ENCODE assay signal across 17 cellular contexts in the genomic region with DNA sequence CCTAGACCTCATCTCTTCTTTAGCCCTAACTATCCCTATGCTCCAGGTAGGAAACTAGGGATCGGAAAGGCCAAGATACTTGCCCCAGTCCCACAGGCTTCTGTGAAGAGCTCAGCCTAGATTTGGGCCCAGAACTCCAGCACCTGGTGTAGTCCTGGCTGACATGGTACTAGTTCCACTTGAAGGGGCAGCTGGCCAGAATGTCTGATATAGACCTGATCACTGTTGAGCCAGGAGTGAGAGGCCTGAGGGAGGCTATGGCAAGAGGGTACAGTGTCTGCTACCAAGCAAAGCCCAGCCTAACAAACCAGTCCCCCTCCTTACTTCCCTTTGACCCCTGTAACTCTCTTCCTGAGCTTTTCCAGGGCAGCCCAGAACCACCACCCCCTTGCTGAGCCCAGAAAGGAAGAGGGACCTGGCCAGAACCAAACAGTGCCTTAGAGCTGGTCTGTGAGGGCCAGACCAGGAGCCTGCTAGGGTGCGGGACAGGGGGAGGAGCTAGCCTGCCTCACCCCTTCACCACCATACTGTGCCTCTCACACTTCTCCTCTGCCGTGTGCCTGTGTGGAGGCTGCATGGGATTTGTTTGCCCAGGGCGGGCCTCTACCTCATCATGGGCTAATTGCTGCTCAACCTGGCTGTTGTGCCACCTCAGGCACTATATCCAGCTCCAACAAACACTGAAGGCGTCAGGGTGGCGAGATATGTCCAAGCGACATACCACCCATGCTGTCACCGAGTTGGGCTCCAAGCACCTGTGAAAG. TPM values are rescaled to one million over a fixed set of nuclear protein-coding genes. Genes with fewer than 3 reads are reported as not detected.
DNase-seq lines count a peak whose midpoint lies in the region; ATAC-seq and TF ChIP-seq lines count a peak whose summit lies in the region.
"Had no signal": no experiment of that assay in that cellular context is flagged by ENCODE, and none has a peak within 500 bp of the region (broad histone marks: within the 10 kb centered on the region; RNA-seq: fewer than 3 reads in every experiment).

No MANE protein-coding gene starts in this region.

- POLR2A ChIA-PET in activated naive CD8-positive, alpha-beta T cell treated with anti-CD3 and anti-CD28 coated beads, Interleukin-2, amount 10 ng/mL, durations not matched to agents 7 days and 5 days (lab: Charles Lee): no interaction called here

- H3K4me1 Mint-ChIP-seq in activated naive CD8-positive, alpha-beta T cell treated with anti-CD3 and anti-CD28 coated beads, Interleukin-2, amount 10 ng/mL, durations not matched to agents 7 days and 5 days: peaks cover 16% of the 10 kb centered on the region
- H3K4me1 Mint-ChIP-seq in activated naive CD8-positive, alpha-beta T cell treated with anti-CD3 and anti-CD28 coated beads, Interleukin-2, amount 50 U/mL, for 24 hours: peaks cover 24% of the 10 kb centered on the region
- peaks cover 17% of the 10 kb centered on the region for H3K4me1 Mint-ChIP-seq in type B pancreatic cell (ENCODE audit: unreplicated experiment)

- DNase-seq in activated naive CD8-positive, alpha-beta T cell treated with anti-CD3 and anti-CD28 coated beads, Interleukin-2, amount 10 ng/mL, durations not matched to agents 7 days and 5 days: no peak
- no peak for DNase-seq in activated naive CD8-positive, alpha-beta T cell treated with anti-CD3 and anti-CD28 coated beads, Interleukin-2, amount 50 U/mL, for 24 hours
- DNase-seq in NCI-H748 (lab: John Stamatoyannopoulos, UW; ENCODE audit: unreplicated experiment) (peak; percentile 98), left lung (no peak), type B pancreatic cell (ENCODE audit: extremely low spot score, unreplicated experiment) (no peak), DMS79 treated with DMSO at 0.1 percent for 48 hours (lab: John Stamatoyannopoulos, UW) (no peak), NCI-H1105 (lab: John Stamatoyannopoulos, UW) (no peak), DMS53 (lab: John Stamatoyannopoulos, UW) (no peak)
- DNase-seq: ACHN; activated CD4-positive, alpha-beta memory T cell treated with anti-CD3 and anti-CD28 coated beads for 36 hours; anterior cingulate cortex; Caco-2; midbrain; NCI-H2171; stimulated activated CD4-positive, alpha-beta T cell treated with anti-CD3 and anti-CD28 coated beads, Interleukin-12 subunit alpha, Interleukin-12 subunit beta, amount 100 ng/mL, for 4 hours had no signal

- ATAC-seq in activated naive CD8-positive, alpha-beta T cell treated with anti-CD3 and anti-CD28 coated beads, Interleukin-2, amount 10 ng/mL, durations not matched to agents 7 days and 5 days (ENCODE audit: low read depth): no peak
- ATAC-seq in activated naive CD8-positive, alpha-beta T cell treated with anti-CD3 and anti-CD28 coated beads, Interleukin-2, amount 50 U/mL, for 24 hours: no peak
- ATAC-seq in left lung: peak; percentile 65

- H3K27ac ChIP-seq in left lung: no peak overlapping the region

- H3K27me3 ChIP-seq in left lung: no peaks in the 10 kb centered on the region

- H3K36me3 Mint-ChIP-seq in activated naive CD8-positive, alpha-beta T cell treated with anti-CD3 and anti-CD28 coated beads, Interleukin-2, amount 10 ng/mL, durations not matched to agents 7 days and 5 days: peaks cover 4% of the 10 kb centered on the region
- H3K36me3 Mint-ChIP-seq in activated naive CD8-positive, alpha-beta T cell treated with anti-CD3 and anti-CD28 coated beads, Interleukin-2, amount 50 U/mL, for 24 hours (ENCODE audit: low read depth): peaks cover 8% of the 10 kb centered on the region
- H3K36me3 Mint-ChIP-seq in type B pancreatic cell: peaks cover 14% of the 10 kb centered on the region

- H3K4me3 ChIP-seq in left lung: no peak overlapping the region

- peaks cover 0 to 38% of the 10 kb centered on the region in 2 donors for H3K36me3 ChIP-seq in left lung

- H3K27me3 Mint-ChIP-seq in activated naive CD8-positive, alpha-beta T cell treated with anti-CD3 and anti-CD28 coated beads, Interleukin-2, amount 10 ng/mL, durations not matched to agents 7 days and 5 days: no peaks in the 10 kb centered on the region
- H3K27me3 Mint-ChIP-seq in activated naive CD8-positive, alpha-beta T cell treated with anti-CD3 and anti-CD28 coated beads, Interleukin-2, amount 50 U/mL, for 24 hours: no peaks in the 10 kb centered on the region
- no peaks in the 10 kb centered on the region for H3K27me3 Mint-ChIP-seq in type B pancreatic cell
- H3K27me3 Mint-ChIP-seq: activated CD4-positive, alpha-beta memory T cell treated with anti-CD3 and anti-CD28 coated beads for 36 hours had no signal

- H3K27ac Mint-ChIP-seq in activated naive CD8-positive, alpha-beta T cell treated with anti-CD3 and anti-CD28 coated beads, Interleukin-2, amount 10 ng/mL, durations not matched to agents 7 days and 5 days: peak overlapping the region; percentile 16
- H3K27ac Mint-ChIP-seq in activated naive CD8-positive, alpha-beta T cell treated with anti-CD3 and anti-CD28 coated beads, Interleukin-2, amount 50 U/mL, for 24 hours: no peak overlapping the region
- H3K27ac Mint-ChIP-seq in type B pancreatic cell: peak overlapping the region; percentile 37
- H3K27ac Mint-ChIP-seq: activated CD4-positive, alpha-beta memory T cell treated with anti-CD3 and anti-CD28 coated beads for 36 hours had no signal

- TF ChIP-seq CTCF in left lung (IDR thresholded peaks at IDR 0.05) (no peak), type B pancreatic cell (conservative IDR thresholded peaks at IDR 0.05) (no peak)

- intact Hi-C loops in left lung (cut with DNase I): no loop called here

- H3K9me3 ChIP-seq in left lung: no peaks in the 10 kb centered on the region
- H3K9me3 ChIP-seq: Caco-2 had no signal

- no peak overlapping the region for H3K4me3 Mint-ChIP-seq in activated naive CD8-positive, alpha-beta T cell treated with anti-CD3 and anti-CD28 coated beads, Interleukin-2, amount 10 ng/mL, durations not matched to agents 7 days and 5 days
- H3K4me3 Mint-ChIP-seq in activated naive CD8-positive, alpha-beta T cell treated with anti-CD3 and anti-CD28 coated beads, Interleukin-2, amount 50 U/mL, for 24 hours: no peak overlapping the region
- no peak overlapping the region for H3K4me3 Mint-ChIP-seq in type B pancreatic cell
- H3K4me3 Mint-ChIP-seq: activated CD4-positive, alpha-beta memory T cell treated with anti-CD3 and anti-CD28 coated beads for 36 hours had no signal

- no peaks in the 10 kb centered on the region for H3K9me3 Mint-ChIP-seq in activated naive CD8-positive, alpha-beta T cell treated with anti-CD3 and anti-CD28 coated beads, Interleukin-2, amount 10 ng/mL, durations not matched to agents 7 days and 5 days
- H3K9me3 Mint-ChIP-seq in activated naive CD8-positive, alpha-beta T cell treated with anti-CD3 and anti-CD28 coated beads, Interleukin-2, amount 50 U/mL, for 24 hours: no peaks in the 10 kb centered on the region
- H3K9me3 Mint-ChIP-seq in type B pancreatic cell: no peaks in the 10 kb centered on the region
- H3K9me3 Mint-ChIP-seq: activated CD4-positive, alpha-beta memory T cell treated with anti-CD3 and anti-CD28 coated beads for 36 hours had no signal

- peaks cover 18 to 25% of the 10 kb centered on the region in 2 donors for H3K4me1 ChIP-seq in left lung

RNA-seq across cellular contexts. Expression of gene POMGNT1, which starts 10.9 kb away (rescaled TPM):
- total RNA-seq in activated naive CD8-positive, alpha-beta T cell treated with anti-CD3 and anti-CD28 coated beads, Interleukin-2, amount 10 ng/mL, durations not matched to agents 7 days and 5 days: 10 to 100 TPM; 32.7 to 34.3 TPM
- total RNA-seq in left lung (10 to 100 TPM; 52.9 to 64.5 TPM), type B pancreatic cell (ENCODE audit: low replicate concordance) (50.7 and 74.0 TPM in 2 replicates)

RNA-seq across cellular contexts. Expression of gene P3R3URF, which starts 11.0 kb away (rescaled TPM):
- not detected for total RNA-seq in activated naive CD8-positive, alpha-beta T cell treated with anti-CD3 and anti-CD28 coated beads, Interleukin-2, amount 10 ng/mL, durations not matched to agents 7 days and 5 days
- total RNA-seq in left lung (not detected), type B pancreatic cell (ENCODE audit: low replicate concordance) (not detected in 2 replicates)
- total RNA-seq: activated CD4-positive, alpha-beta memory T cell treated with anti-CD3 and anti-CD28 coated beads for 36 hours; Caco-2; epithelial cell of proximal tubule; osteocyte had no signal

RNA-seq across cellular contexts. Expression of gene TSPAN1, which starts 12.4 kb away (rescaled TPM):
- not detected for total RNA-seq in activated naive CD8-positive, alpha-beta T cell treated with anti-CD3 and anti-CD28 coated beads, Interleukin-2, amount 10 ng/mL, durations not matched to agents 7 days and 5 days
- 10 to 100 TPM; 32.3 to 50.6 TPM for total RNA-seq in left lung
- total RNA-seq in type B pancreatic cell (ENCODE audit: low replicate concordance): 22.2 and 27.6 TPM in 2 replicates

RNA-seq across cellular contexts. Expression of gene LURAP1, which starts 15.8 kb away (rescaled TPM):
- total RNA-seq in activated naive CD8-positive, alpha-beta T cell treated with anti-CD3 and anti-CD28 coated beads, Interleukin-2, amount 10 ng/mL, durations not matched to agents 7 days and 5 days: under 1 TPM; 0.20 to 0.36 TPM
- total RNA-seq in left lung (1 to 10 TPM; 1.4 TPM), type B pancreatic cell (ENCODE audit: low replicate concordance) (0.48 and 2.8 TPM in 2 replicates)
- total RNA-seq: Caco-2 had no signal

RNA-seq across cellular contexts. Expression of gene PIK3R3, which starts 54.9 kb away (rescaled TPM):
- total RNA-seq in activated naive CD8-positive, alpha-beta T cell treated with anti-CD3 and anti-CD28 coated beads, Interleukin-2, amount 10 ng/mL, durations not matched to agents 7 days and 5 days: 1 to 10 TPM; 3.4 to 3.7 TPM
- total RNA-seq in left lung (10 to 100 TPM; 20.9 to 46.5 TPM), type B pancreatic cell (ENCODE audit: low replicate concordance) (14.0 and 47.5 TPM in 2 replicates)

Comparison
In these comparisons a context has a peak if more than half of its experiments do, and no peak if none do; other contexts are left out.
1. RNA of gene TSPAN1, which starts 12.4 kb away (total RNA-seq): 32.3 to 50.6 TPM in left lung and 22.2 to 27.6 TPM in type B pancreatic cell; not detected in activated naive CD8-positive, alpha-beta T cell treated with anti-CD3 and anti-CD28 coated beads, Interleukin-2, amount 10 ng/mL, durations not matched to agents 7 days and 5 days; every median in the first group is over 10 times any median in the second.